ENCODE assay signal across 30 cellular contexts in genomic region chr10:82238291-82238690, GRCh38.
A peak's percentile ranks its signal among the peaks of the same experiment; 100 is the strongest.
DNase-seq lines count a peak whose midpoint lies in the region; ATAC-seq, FAIRE-seq and TF ChIP-seq lines count a peak whose summit lies in the region.
"Had no signal": no experiment of that assay in that cellular context is flagged by ENCODE, and none has a peak within 500 bp of the region (broad histone marks: within the 10 kb centered on the region; RNA-seq: fewer than 3 reads in every experiment).

No MANE protein-coding gene starts in this region.

- in situ Hi-C loops in HepG2 (cut with HindIII; ENCODE audit: extremely low pct_ligation_motif_present, low pct_unique_long_range_greater_than_20kb) (no loop called here), K562 (cut with MboI) (no loop called here)

- H2AFZ ChIP-seq in HepG2 (ENCODE audit: low read length) (no peak overlapping the region), K562 (ENCODE audit: low read depth, low read length) (no peak overlapping the region)

- CTCF ChIA-PET in HepG2 (lab: Yijun Ruan, JAX; ENCODE audit: low intra/inter-chr PET ratio, low total read pairs) = no interaction called here
- CTCF ChIA-PET in K562 (lab: Yijun Ruan, JAX; ENCODE audit: low intra/inter-chr PET ratio) = no interaction called here

- H3K9me3 ChIP-seq in HepG2 (ENCODE audit: low read length) = peaks cover 82% of the 10 kb centered on the region
- no peaks in the 10 kb centered on the region for H3K9me3 ChIP-seq in right lobe of liver
- no peaks in the 10 kb centered on the region for H3K9me3 ChIP-seq in K562 (replicated peaks; ENCODE audit: control insufficient read depth, insufficient read depth, low read depth, low read length)
- H3K9me3 ChIP-seq: BE2C, BLaER1, Caco-2 had no signal

- ATAC-seq in HepG2 (no peak), right lobe of liver (no peak), K562 (no peak)
- ATAC-seq: A549; CD8-positive, alpha-beta T cell had no signal

- H3K9ac ChIP-seq in HepG2 (ENCODE audit: insufficient read depth, low read depth, low read length) (no peak overlapping the region), K562 (ENCODE audit: insufficient read depth in 1 of 2, low read depth in 2 of 2, low read length in 2 of 2) (no peak overlapping the region)
- H3K9ac ChIP-seq: BLaER1; BLaER1 treated with 17β-estradiol and CSF1 and Interleukin-3, amounts not matched to agents 10 nM and 100 nM had no signal

- H3K36me3 ChIP-seq in HepG2 (replicated peaks in 1 of 2; ENCODE audit: control insufficient read depth in 1 of 2, insufficient read depth in 2 of 2, low read length in 2 of 2) (no peaks in the 10 kb centered on the region), right lobe of liver (no peaks in the 10 kb centered on the region), K562 (ENCODE audit: control insufficient read depth, insufficient read depth, low read length) (no peaks in the 10 kb centered on the region)
- H3K36me3 ChIP-seq: BE2C had no signal

- FAIRE-seq in HepG2 (lab: Jason Lieb, UNC) (no peak), K562 (lab: Jason Lieb, UNC) (no peak)
- FAIRE-seq: A549, D721Med had no signal

- TF ChIP-seq CTCF in HepG2 (CRISPR knock-in tag; IDR thresholded peaks at IDR 0.05) (no peak), right lobe of liver (IDR thresholded peaks at IDR 0.05) (no peak), K562 (IDR thresholded peaks at IDR 0.05 in 2 of 3, conservative IDR thresholded peaks at IDR 0.05 in 1 of 3; ENCODE audit: insufficient read depth in 2 of 3, low read depth in 1 of 3, low read length in 3 of 3) (no peak)

- H3K4me1 ChIP-seq in HepG2 (ENCODE audit: insufficient read depth, low read length) = no peaks in the 10 kb centered on the region
- no peaks in the 10 kb centered on the region for H3K4me1 ChIP-seq in right lobe of liver
- no peaks in the 10 kb centered on the region for H3K4me1 ChIP-seq in K562 (replicated peaks in 1 of 2; ENCODE audit: control insufficient read depth in 2 of 2, insufficient read depth in 2 of 2, low read length in 2 of 2)
- H3K4me1 ChIP-seq: A549; BLaER1; BLaER1 treated with 17β-estradiol and CSF1 and Interleukin-3, amounts not matched to agents 10 nM and 100 nM; Caco-2 had no signal

- TF ChIP-seq RAD21 in HepG2 (CRISPR knock-in tag; IDR thresholded peaks at IDR 0.05) = no peak
- no peak for TF ChIP-seq RAD21 in K562 (CRISPR knock-in tag; conservative IDR thresholded peaks at IDR 0.05 in 1 of 2, IDR thresholded peaks at IDR 0.05 in 1 of 2)

- DNase-seq in HepG2 (ENCODE audit: low spot score) = no peak
- DNase-seq in right lobe of liver = no peak
- no peak for DNase-seq in K562 (ENCODE audit: extremely low read depth in 1 of 4, low spot score in 3 of 4)
- DNase-seq in HCEC 1CT = no peak
- DNase-seq: 8988T; ACHN; AML-193; BE2C; C1 segment of cervical spinal cord; Caco-2; Calu3; CD4-positive, alpha-beta memory T cell; CD4-positive, alpha-beta T cell; CD4-positive, CD25-positive, alpha-beta regulatory T cell; CD8-positive, alpha-beta memory T cell; CD8-positive, alpha-beta T cell; COR-L47; DMS 273 treated with DMSO at 0.1 percent for 48 hours; DMS153; DMS53; DMS79; DMS79 treated with DMSO at 0.1 percent for 48 hours; DND-41; EL had no signal

- H3K4me2 ChIP-seq in HepG2 (ENCODE audit: low read depth, low read length) = no peak overlapping the region
- H3K4me2 ChIP-seq in K562 (ENCODE audit: insufficient read depth, low read length) = no peak overlapping the region
- H3K4me2 ChIP-seq: A549; BLaER1; BLaER1 treated with 17β-estradiol and CSF1 and Interleukin-3, amounts not matched to agents 10 nM and 100 nM had no signal

- intact Hi-C loops in HepG2 (cut with micrococcal nuclease; ENCODE audit: unreplicated experiment) (no loop called here), right lobe of liver (cut with DNase I) (no loop called here), K562 (cut with micrococcal nuclease) (no loop called here)

- H3K4me3 ChIP-seq in HepG2 (replicated peaks in 1 of 3; ENCODE audit: insufficient read depth in 1 of 3, low read depth in 2 of 3, low read length in 3 of 3) (no peak overlapping the region), right lobe of liver (no peak overlapping the region), K562 (no peak overlapping the region)
- H3K4me3 ChIP-seq: A549; BLaER1; BLaER1 treated with 17β-estradiol and CSF1 and Interleukin-3, amounts not matched to agents 10 nM and 100 nM had no signal

- WGBS in HepG2 (ENCODE audit: low lambda C conversion rate) = 2% methylated on average over 1 of the region's 1 CpG
- WGBS in right lobe of liver (ENCODE audit: insufficient coverage, low coverage, low lambda C conversion rate, missing lambda C conversion rate) = 29% methylated on average over 1 of the region's 1 CpG
- 0% methylated on average over 1 of the region's 1 CpG for WGBS in K562 (ENCODE audit: insufficient coverage, low coverage, missing lambda C conversion rate)

- POLR2A ChIA-PET in HepG2 (lab: Yijun Ruan, JAX) = no interaction called here
- POLR2A ChIA-PET in K562 (lab: Yijun Ruan, JAX) = no interaction called here

- no peaks in the 10 kb centered on the region for H3K9me1 ChIP-seq in K562 (ENCODE audit: control insufficient read depth, insufficient read depth, low read length)

- H4K20me1 ChIP-seq in HepG2 (ENCODE audit: insufficient read depth, low read length) (no peaks in the 10 kb centered on the region), K562 (replicated peaks; ENCODE audit: control insufficient read depth, insufficient read depth, low read length) (no peaks in the 10 kb centered on the region)
- H4K20me1 ChIP-seq: BLaER1; BLaER1 treated with 17β-estradiol and CSF1 and Interleukin-3, amounts not matched to agents 10 nM and 100 nM had no signal

- no peak overlapping the region for H3K27ac ChIP-seq in HepG2 (ENCODE audit: extremely low read length, insufficient read depth, low read length)
- H3K27ac ChIP-seq in right lobe of liver = no peak overlapping the region
- no peak overlapping the region for H3K27ac ChIP-seq in K562 (ENCODE audit: extremely low read depth, low read depth, low read length)
- H3K27ac ChIP-seq: 22Rv1; A549; BLaER1; BLaER1 treated with 17β-estradiol and CSF1 and Interleukin-3, amounts not matched to agents 10 nM and 100 nM; C4-2B had no signal

- H3K79me2 ChIP-seq in HepG2 (ENCODE audit: insufficient read depth, low read length) = no peaks in the 10 kb centered on the region
- H3K79me2 ChIP-seq in K562 (ENCODE audit: control insufficient read depth, insufficient read depth, low read length) = no peaks in the 10 kb centered on the region

- H3K27me3 ChIP-seq in HepG2 (ENCODE audit: control insufficient read depth in 1 of 2, insufficient read depth in 2 of 2, low read length in 2 of 2) = no peaks in the 10 kb centered on the region
- no peaks in the 10 kb centered on the region for H3K27me3 ChIP-seq in right lobe of liver
- no peaks in the 10 kb centered on the region for H3K27me3 ChIP-seq in K562 (ENCODE audit: control insufficient read depth in 2 of 2, insufficient read depth in 2 of 2, low read length in 2 of 2)
- H3K27me3 ChIP-seq: BE2C; BLaER1; BLaER1 treated with 17β-estradiol and CSF1 and Interleukin-3, amounts not matched to agents 10 nM and 100 nM had no signal

- TF ChIP-seq EP300 in HepG2 (IDR thresholded peaks at IDR 0.05; ENCODE audit: low read depth in 2 of 2, low read length in 2 of 2) (no peak), HepG2 (CRISPR knock-in tag; IDR thresholded peaks at IDR 0.05; ENCODE audit: borderline replicate concordance) (no peak), K562 (IDR thresholded peaks at IDR 0.05; ENCODE audit: low read length) (no peak)

- BruUV-seq in HepG2 (replicated peaks; lab: Mats Ljungman, UMichigan) (no TSS peak), K562 (replicated peaks; lab: Mats Ljungman, UMichigan) (no TSS peak)

- TF ChIP-seq POLR2A in HepG2 (IDR thresholded peaks at IDR 0.05; ENCODE audit: insufficient read depth in 1 of 2, low read depth in 2 of 2, low read length in 2 of 2) = no peak
- no peak for TF ChIP-seq POLR2A in right lobe of liver (IDR thresholded peaks at IDR 0.05)
- no peak for TF ChIP-seq POLR2A in K562 (conservative IDR thresholded peaks at IDR 0.05)

TF ChIP-seq in HepG2, 621 proteins besides CTCF, POLR2A, EP300 and RAD21:
- TF ChIP-seq KLF13 (CRISPR knock-in tag; IDR thresholded peaks at IDR 0.05) (no peak), MED13 (CRISPR knock-in tag; IDR thresholded peaks at IDR 0.05) (no peak), HNRNPK (IDR thresholded peaks at IDR 0.05; ENCODE audit: low read depth, low read length, poor library complexity, severe bottlenecking) (peak; percentile 68), ZBTB37 (CRISPR knock-in tag; IDR thresholded peaks at IDR 0.05) (no peak), HHEX (CRISPR knock-in tag; IDR thresholded peaks at IDR 0.05) (no peak)

TF ChIP-seq in K562, 482 proteins besides CTCF, POLR2A, EP300 and RAD21:
- peak; percentile 58 for TF ChIP-seq HNRNPK (IDR thresholded peaks at IDR 0.05; ENCODE audit: low read depth, low read length, poor library complexity, severe bottlenecking)
- no peak for TF ChIP-seq TFE3 (CRISPR knock-in tag; IDR thresholded peaks at IDR 0.05)
- no peak for TF ChIP-seq BRF1 (IDR thresholded peaks at IDR 0.05; ENCODE audit: borderline replicate concordance, extremely low read depth, insufficient read length)
- no peak for TF ChIP-seq HDAC3 (IDR thresholded peaks at IDR 0.05; ENCODE audit: borderline replicate concordance, partially characterized antibody)
- no peak for TF ChIP-seq PRPF4 (IDR thresholded peaks at IDR 0.05; ENCODE audit: insufficient read depth, low read depth, low read length, poor library complexity, severe bottlenecking)
- no peak for TF ChIP-seq KDM1A (IDR thresholded peaks at IDR 0.05)

Comparison
In these comparisons a context has a peak if more than half of its experiments do, and no peak if none do; other contexts are left out.
1. Of the 241 proteins assayed by ChIP-seq in both HepG2 and K562: peak only in HepG2: none; only in K562: none; in both: HNRNPK; in neither: 240.